ENCODE assay signal across 7 cellular contexts in genomic region chr3:136617969-136618368, GRCh38.
DNase-seq lines count a peak whose midpoint lies in the region; ATAC-seq and TF ChIP-seq lines count a peak whose summit lies in the region.
"Not testable (repeated sequence)": the region's sequence is repeated elsewhere in the genome, so short reads cannot be mapped to it uniquely, and the experiment has no call there.

No MANE protein-coding gene starts in this region.

- H3K9me2 ChIP-seq in HCT116 (ENCODE audit: insufficient read depth) = not testable (repeated sequence)

- POLR2A ChIA-PET in HCT116 (lab: Charles Lee); WTC11 (lab: Charles Lee); activated naive CD8-positive, alpha-beta T cell treated with anti-CD3 and anti-CD28 coated beads, Interleukin-2, amount 10 ng/mL, durations not matched to agents 7 days and 5 days (lab: Charles Lee): not testable (repeated sequence)

- H3K9me3 ChIP-seq in HCT116 (ENCODE audit: control insufficient read depth in 1 of 2, insufficient read depth in 1 of 2, low read depth in 1 of 2, low read length in 2 of 2) = not testable (repeated sequence)

- H3K36me3 ChIP-seq in HCT116 (ENCODE audit: control insufficient read depth in 1 of 2, insufficient read depth in 2 of 2, low read length in 2 of 2) = not testable (repeated sequence)

- not testable (repeated sequence) for ATAC-seq in HCT116; WTC11; activated naive CD8-positive, alpha-beta T cell treated with anti-CD3 and anti-CD28 coated beads, Interleukin-2, amount 10 ng/mL, durations not matched to agents 7 days and 5 days (ENCODE audit: low read depth); memory B cell (ENCODE audit: low read depth)

- H3K36me3 Mint-ChIP-seq in WTC11 = not testable (repeated sequence)
- peaks cover 66% of the 10 kb centered on the region for H3K36me3 Mint-ChIP-seq in activated T-cell treated with anti-CD3 and anti-CD28 coated beads, Interleukin-2, amount 50 U/mL, for 24 hours (ENCODE audit: low read depth)
- H3K36me3 Mint-ChIP-seq in activated naive CD8-positive, alpha-beta T cell treated with anti-CD3 and anti-CD28 coated beads, Interleukin-2, amount 10 ng/mL, durations not matched to agents 7 days and 5 days = peaks cover 17% of the 10 kb centered on the region
- peaks cover 20% of the 10 kb centered on the region for H3K36me3 Mint-ChIP-seq in dendritic cell treated with granulocyte-macrophage colony-stimulating factor and Interleukin-4, amounts not matched to agents 40 ng/mL and 50 ng/mL, for 4 days (ENCODE audit: low read depth)
- peaks cover 22% of the 10 kb centered on the region for H3K36me3 Mint-ChIP-seq in memory B cell

- BruUV-seq in HCT116 (replicated peaks; lab: Mats Ljungman, UMichigan) = not testable (repeated sequence)

- H3K27me3 ChIP-seq in HCT116 (ENCODE audit: insufficient read depth, low read length) = not testable (repeated sequence)

- CTCF ChIA-PET in HCT116 (lab: Charles Lee); WTC11 (lab: Charles Lee): not testable (repeated sequence)

- not testable (repeated sequence) for TF ChIP-seq CTCF in HCT116 (IDR thresholded peaks at IDR 0.05 in 2 of 3, conservative IDR thresholded peaks at IDR 0.05 in 1 of 3; ENCODE audit: borderline replicate concordance in 1 of 3, insufficient read depth in 1 of 3, low read depth in 2 of 3, low read length in 2 of 3); WTC11 (IDR thresholded peaks at IDR 0.05)

- not testable (repeated sequence) for H3K4me2 ChIP-seq in HCT116 (ENCODE audit: low read length)

- H2AFZ ChIP-seq in HCT116 (ENCODE audit: low read depth, low read length, poor library complexity, severe bottlenecking) = not testable (repeated sequence)

- not testable (repeated sequence) for H3K9ac ChIP-seq in HCT116 (ENCODE audit: low read length)

- TF ChIP-seq RAD21 in HCT116 (IDR thresholded peaks at IDR 0.05; ENCODE audit: low read depth) = not testable (repeated sequence)

- H3K27ac Mint-ChIP-seq in WTC11 = peak overlapping the region; percentile 33; the same call in 1 of the 2 replicates
- peak overlapping the region; percentile 39 for H3K27ac Mint-ChIP-seq in activated T-cell treated with anti-CD3 and anti-CD28 coated beads, Interleukin-2, amount 50 U/mL, for 24 hours
- peak overlapping the region; percentile 26 for H3K27ac Mint-ChIP-seq in activated naive CD8-positive, alpha-beta T cell treated with anti-CD3 and anti-CD28 coated beads, Interleukin-2, amount 10 ng/mL, durations not matched to agents 7 days and 5 days
- peak overlapping the region; percentile 89 for H3K27ac Mint-ChIP-seq in dendritic cell treated with granulocyte-macrophage colony-stimulating factor and Interleukin-4, amounts not matched to agents 40 ng/mL and 50 ng/mL, for 4 days
- H3K27ac Mint-ChIP-seq in memory B cell = peak overlapping the region; percentile 68

- H3K9me3 Mint-ChIP-seq in WTC11; activated T-cell treated with anti-CD3 and anti-CD28 coated beads, Interleukin-2, amount 50 U/mL, for 24 hours; activated naive CD8-positive, alpha-beta T cell treated with anti-CD3 and anti-CD28 coated beads, Interleukin-2, amount 10 ng/mL, durations not matched to agents 7 days and 5 days; dendritic cell treated with granulocyte-macrophage colony-stimulating factor and Interleukin-4, amounts not matched to agents 40 ng/mL and 50 ng/mL, for 4 days; memory B cell: not testable (repeated sequence)

- not testable (repeated sequence) for H3K4me3 Mint-ChIP-seq in WTC11; activated T-cell treated with anti-CD3 and anti-CD28 coated beads, Interleukin-2, amount 50 U/mL, for 24 hours; activated naive CD8-positive, alpha-beta T cell treated with anti-CD3 and anti-CD28 coated beads, Interleukin-2, amount 10 ng/mL, durations not matched to agents 7 days and 5 days; dendritic cell treated with granulocyte-macrophage colony-stimulating factor and Interleukin-4, amounts not matched to agents 40 ng/mL and 50 ng/mL, for 4 days; memory B cell

- not testable (repeated sequence) for DNase-seq in HCT116 (ENCODE audit: low read depth, low spot score); WTC11 (ENCODE audit: low spot score); activated T-cell treated with anti-CD3 and anti-CD28 coated beads, Interleukin-2, amount 50 U/mL, for 24 hours; activated naive CD8-positive, alpha-beta T cell treated with anti-CD3 and anti-CD28 coated beads, Interleukin-2, amount 10 ng/mL, durations not matched to agents 7 days and 5 days; memory B cell (ENCODE audit: low spot score in 2 of 2)
- DNase-seq in stimulated activated CD4-positive, alpha-beta T cell treated with anti-CD3 and anti-CD28 coated beads, Interleukin-15, amount 100 ng/mL, for 24 hours = peak; percentile 3

- TF ChIP-seq POLR2A in HCT116 (IDR thresholded peaks at IDR 0.05; ENCODE audit: borderline replicate concordance, extremely low read depth, insufficient read depth, insufficient read length) = not testable (repeated sequence)

- RAD21 ChIA-PET in HCT116 (lab: Charles Lee; ENCODE audit: low non-redundant PET in 1 of 2, low total read pairs in 2 of 2, uncharacterized antibody in 2 of 2, unreplicated experiment in 2 of 2) = not testable (repeated sequence)

- not testable (repeated sequence) for H3K4me1 ChIP-seq in HCT116 (ENCODE audit: control insufficient read depth in 1 of 2, insufficient read depth in 2 of 2, low read length in 2 of 2)

- intact Hi-C loops in HCT116 (cut with micrococcal nuclease) = not testable (repeated sequence)
- intact Hi-C loops in dendritic cell treated with granulocyte-macrophage colony-stimulating factor and Interleukin-4, amounts not matched to agents 40 ng/mL and 50 ng/mL, for 4 days (cut with micrococcal nuclease) = loop anchor here (10.0 kb wide), 1 partner anchor 543 kb away; no protein-coding TSS in a partner anchor

- not testable (repeated sequence) for H3K27ac ChIP-seq in HCT116 (ENCODE audit: low read depth, low read length)

- not testable (repeated sequence) for H3K27me3 Mint-ChIP-seq in WTC11 (ENCODE audit: low read depth); activated T-cell treated with anti-CD3 and anti-CD28 coated beads, Interleukin-2, amount 50 U/mL, for 24 hours; activated naive CD8-positive, alpha-beta T cell treated with anti-CD3 and anti-CD28 coated beads, Interleukin-2, amount 10 ng/mL, durations not matched to agents 7 days and 5 days; dendritic cell treated with granulocyte-macrophage colony-stimulating factor and Interleukin-4, amounts not matched to agents 40 ng/mL and 50 ng/mL, for 4 days; memory B cell

- not testable (repeated sequence) for H3K4me3 ChIP-seq in HCT116 (replicated peaks in 1 of 2; ENCODE audit: low read depth in 1 of 2, low read length in 2 of 2)

- not testable (repeated sequence) for H4K20me1 ChIP-seq in HCT116 (ENCODE audit: insufficient read depth)

- peaks cover 16% of the 10 kb centered on the region for H3K79me2 ChIP-seq in HCT116 (ENCODE audit: insufficient read depth, low read length)

- peaks cover 12% of the 10 kb centered on the region for H3K4me1 Mint-ChIP-seq in WTC11
- peaks cover 16% of the 10 kb centered on the region for H3K4me1 Mint-ChIP-seq in activated T-cell treated with anti-CD3 and anti-CD28 coated beads, Interleukin-2, amount 50 U/mL, for 24 hours (ENCODE audit: low read depth)
- H3K4me1 Mint-ChIP-seq in activated naive CD8-positive, alpha-beta T cell treated with anti-CD3 and anti-CD28 coated beads, Interleukin-2, amount 10 ng/mL, durations not matched to agents 7 days and 5 days; memory B cell: not testable (repeated sequence)
- peaks cover 43% of the 10 kb centered on the region for H3K4me1 Mint-ChIP-seq in dendritic cell treated with granulocyte-macrophage colony-stimulating factor and Interleukin-4, amounts not matched to agents 40 ng/mL and 50 ng/mL, for 4 days (ENCODE audit: low read depth)

TF ChIP-seq in HCT116, 20 proteins besides CTCF, POLR2A, EP300 and RAD21:
- TF ChIP-seq FOSL1 (IDR thresholded peaks at IDR 0.05; ENCODE audit: low read depth) = 0 out of 2 replicates have a peak, but pooled peaks have one; percentile 5

Comparison
In these comparisons a context has a peak if more than half of its experiments do, and no peak if none do; other contexts are left out.
1. H3K27ac Mint-ChIP-seq: peak in every context shown above with its lines; median percentile 89 in dendritic cell treated with granulocyte-macrophage colony-stimulating factor and Interleukin-4, amounts not matched to agents 40 ng/mL and 50 ng/mL, for 4 days; 68 in memory B cell; 39 in activated T-cell treated with anti-CD3 and anti-CD28 coated beads, Interleukin-2, amount 50 U/mL, for 24 hours; 33 in WTC11; 26 in activated naive CD8-positive, alpha-beta T cell treated with anti-CD3 and anti-CD28 coated beads, Interleukin-2, amount 10 ng/mL, durations not matched to agents 7 days and 5 days.